9 cellular contexts compared by ENCODE assay signal in the genomic region with DNA sequence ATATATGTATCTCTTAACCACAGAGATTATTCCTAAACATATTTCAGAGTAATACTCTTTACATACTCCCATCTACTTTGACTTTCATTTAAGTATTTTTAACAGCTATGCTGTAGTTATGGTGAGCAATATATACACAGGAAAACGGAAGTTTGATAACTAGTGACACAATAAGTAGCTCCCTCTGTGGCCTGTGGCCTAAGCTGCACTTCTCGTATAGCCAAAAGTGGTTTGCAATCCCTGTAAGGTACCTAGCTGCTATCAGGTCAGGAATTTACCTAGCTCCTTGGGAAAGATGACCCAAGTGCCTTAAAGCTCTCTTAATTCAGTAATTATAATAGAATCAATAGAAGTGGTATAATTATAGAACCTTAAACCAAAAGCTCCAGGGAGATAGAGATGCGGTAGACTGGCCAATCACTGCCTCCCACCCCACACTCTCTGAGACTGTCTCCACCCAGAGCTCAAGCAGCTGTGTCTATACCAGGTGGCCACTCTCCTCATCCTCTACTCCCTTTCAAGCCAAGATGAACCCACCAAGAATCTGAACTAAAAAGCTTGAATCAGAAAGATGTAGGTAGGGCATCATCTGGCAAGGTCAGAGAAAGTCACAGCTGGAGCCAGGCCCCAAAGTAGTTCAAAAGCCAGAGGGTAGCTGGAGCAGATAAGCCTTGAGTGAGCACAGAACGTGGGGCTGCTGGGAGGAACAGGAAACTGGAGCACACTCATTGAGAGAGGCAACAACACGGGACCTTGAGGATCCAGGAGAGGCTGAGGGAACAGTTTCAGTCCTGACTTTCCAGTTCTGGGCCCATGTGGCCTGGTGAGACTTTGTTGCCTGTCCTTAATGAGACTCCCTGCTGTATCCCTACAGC.
DNase-seq lines count a peak whose midpoint lies in the region; ATAC-seq and TF ChIP-seq lines count a peak whose summit lies in the region.
"Had no signal": no experiment of that assay in that cellular context is flagged by ENCODE, and none has a peak within 500 bp of the region (broad histone marks: within the 10 kb centered on the region; RNA-seq: fewer than 3 reads in every experiment).

No MANE protein-coding gene starts in this region.

- peak overlapping the region; percentile 79 for H3K27ac ChIP-seq in Karpas-422 (ENCODE audit: low read length)

- H3K4me3 ChIP-seq in GM12864 (ENCODE audit: low read depth, low read length) (no peak overlapping the region), Karpas-422 (ENCODE audit: low read length) (no peak overlapping the region)

- peaks cover 6% of the 10 kb centered on the region for H3K36me3 Mint-ChIP-seq in central memory CD8-positive, alpha-beta T cell (ENCODE audit: insufficient read depth)

- H3K4me3 Mint-ChIP-seq in central memory CD8-positive, alpha-beta T cell: no peak overlapping the region

- H3K4me1 Mint-ChIP-seq in central memory CD8-positive, alpha-beta T cell: peaks cover 43% of the 10 kb centered on the region

- H3K9me3 Mint-ChIP-seq in central memory CD8-positive, alpha-beta T cell: no peaks in the 10 kb centered on the region

- ATAC-seq in GM21447 (IDR thresholded peaks at IDR 0.05; ENCODE audit: unreplicated experiment): peak; percentile 56
- ATAC-seq in central memory CD8-positive, alpha-beta T cell (replicated peaks; ENCODE audit: extremely low read depth, poor library complexity, severe bottlenecking): peak; percentile 70

- peak; percentile 16 for TF ChIP-seq CTCF in GM12864 (IDR thresholded peaks at IDR 0.05; ENCODE audit: low read depth, low read length, missing control alignments)

- peak overlapping the region; percentile 28 for H2AFZ ChIP-seq in Karpas-422 (ENCODE audit: low read length)

- H4K20me1 ChIP-seq in Karpas-422 (ENCODE audit: insufficient read depth, low read depth, low read length): no peaks in the 10 kb centered on the region

- DNase-seq in GM12864 (ENCODE audit: low read depth) (peak; percentile 12), Karpas-422 (peak; percentile 83), posterior cingulate gyrus (no peak), glomerular visceral epithelial cell (ENCODE audit: extremely low spot score) (no peak), inferior parietal cortex (ENCODE audit: extremely low spot score) (no peak), HPDE6-E6E7 (ENCODE audit: extremely low spot score) (no peak)
- peak in 1 of 2 donors; percentile 17 for DNase-seq in central memory CD8-positive, alpha-beta T cell (ENCODE audit: low spot score in 2 of 2)
- DNase-seq: NCI-H1048 had no signal

- H3K9ac ChIP-seq in Karpas-422 (ENCODE audit: low read length): peak overlapping the region; percentile 46

- H3K27ac Mint-ChIP-seq in central memory CD8-positive, alpha-beta T cell (ENCODE audit: low read depth): peak overlapping the region; percentile 99

- peaks cover 35% of the 10 kb centered on the region for H3K4me1 ChIP-seq in Karpas-422 (ENCODE audit: low read length)

- H3K4me2 ChIP-seq in Karpas-422 (ENCODE audit: low read depth, low read length, poor library complexity, severe bottlenecking): peak overlapping the region; percentile 52

- no peaks in the 10 kb centered on the region for H3K9me2 ChIP-seq in Karpas-422 (replicated peaks; ENCODE audit: insufficient read depth, low read length)

- no peaks in the 10 kb centered on the region for H3K27me3 Mint-ChIP-seq in central memory CD8-positive, alpha-beta T cell

- H3K36me3 ChIP-seq in Karpas-422 (ENCODE audit: insufficient read depth, low read length): peaks cover 14% of the 10 kb centered on the region

- intact Hi-C loops in posterior cingulate gyrus (cut with DNase I): no loop called here

- H3K9me3 ChIP-seq in Karpas-422 (ENCODE audit: low read length): no peaks in the 10 kb centered on the region

- H3K27me3 ChIP-seq in Karpas-422 (ENCODE audit: low read length): no peaks in the 10 kb centered on the region

- H3K79me2 ChIP-seq in Karpas-422 (ENCODE audit: low read length): no peaks in the 10 kb centered on the region

Comparison
In these comparisons a context has a peak if more than half of its experiments do, and no peak if none do; other contexts are left out.
1. DNase-seq: peak in GM12864 (single experiment) and Karpas-422 (single experiment); none in posterior cingulate gyrus (0 of 10), glomerular visceral epithelial cell (single experiment), inferior parietal cortex (single experiment) and HPDE6-E6E7 (single experiment).